Comparison of ENCODE assay signal across 18 cellular contexts in genomic region chr2:179741317-179741716, GRCh38.
DNase-seq lines count a peak whose midpoint lies in the region; ATAC-seq and TF ChIP-seq lines count a peak whose summit lies in the region.
"Had no signal": no experiment of that assay in that cellular context is flagged by ENCODE, and none has a peak within 500 bp of the region (broad histone marks: within the 10 kb centered on the region; RNA-seq: fewer than 3 reads in every experiment).

No MANE protein-coding gene starts in this region.

- H3K4me1 ChIP-seq in upper lobe of left lung: peaks cover 0 to 4% (median 1%) of the 10 kb centered on the region in 4 donors
- H3K4me1 ChIP-seq: A549 had no signal

- H3K27me3 Mint-ChIP-seq in activated CD4-positive, alpha-beta T cell treated with anti-CD3 and anti-CD28 coated beads, Interleukin-2, amount 10 ng/mL, durations not matched to agents 24 days and 14 days: peaks cover 4% of the 10 kb centered on the region

- no peaks in the 10 kb centered on the region for H3K27me3 ChIP-seq in upper lobe of left lung

- no peaks in the 10 kb centered on the region for H3K9me3 Mint-ChIP-seq in activated CD4-positive, alpha-beta T cell treated with anti-CD3 and anti-CD28 coated beads, Interleukin-2, amount 10 ng/mL, durations not matched to agents 24 days and 14 days

- no peaks in the 10 kb centered on the region for H3K9me3 ChIP-seq in upper lobe of left lung
- H3K9me3 ChIP-seq: A549 had no signal

- H3K27ac Mint-ChIP-seq in activated CD4-positive, alpha-beta T cell treated with anti-CD3 and anti-CD28 coated beads, Interleukin-2, amount 10 ng/mL, durations not matched to agents 24 days and 14 days: no peak overlapping the region

- no peaks in the 10 kb centered on the region for H3K36me3 ChIP-seq in upper lobe of left lung

- intact Hi-C loops in Right ventricle myocardium superior (cut with DNase I): no loop called here
- intact Hi-C loops in cardiac septum (cut with DNase I): no loop called here
- intact Hi-C loops in activated CD4-positive, alpha-beta T cell treated with anti-CD3 and anti-CD28 coated beads, Interleukin-2, amount 10 ng/mL, durations not matched to agents 24 days and 14 days (cut with micrococcal nuclease): no loop called here

- ATAC-seq in Right ventricle myocardium superior (ENCODE audit: poor library complexity) (peak; percentile 68), upper lobe of left lung (ENCODE audit: low FRiP score in 2 of 2) (peak in 1 of 2 donors; percentile 56)
- ATAC-seq: A549, K562, PC-3 had no signal

- H3K36me3 Mint-ChIP-seq in activated CD4-positive, alpha-beta T cell treated with anti-CD3 and anti-CD28 coated beads, Interleukin-2, amount 10 ng/mL, durations not matched to agents 24 days and 14 days (ENCODE audit: low read depth): no peaks in the 10 kb centered on the region

- no peak for DNase-seq in Right ventricle myocardium superior
- DNase-seq in cardiac septum (ENCODE audit: low spot score): no peak
- peak; percentile 66 for DNase-seq in fibroblast of gingiva (ENCODE audit: low read depth)
- DNase-seq in renal cortical epithelial cell (ENCODE audit: low read depth): peak; percentile 70
- DNase-seq in upper lobe of left lung: peak in 1 of 2 donors; percentile 32
- DNase-seq in SW 1271 (lab: John Stamatoyannopoulos, UW): no peak
- no peak for DNase-seq in activated CD4-positive, alpha-beta T cell treated with anti-CD3 and anti-CD28 coated beads, Interleukin-2, amount 10 ng/mL, durations not matched to agents 24 days and 14 days
- no peak for DNase-seq in GM19238 (ENCODE audit: insufficient read length, low spot score)
- DNase-seq: GF-D8, GOT3, NCI-H1417 treated with DMSO at 0.1 percent for 48 hours, NCI-H1930, NCI-H774, PC-3 had no signal

- no peak overlapping the region for H3K4me3 ChIP-seq in upper lobe of left lung
- H3K4me3 ChIP-seq: A549, K562 had no signal

- no peak for TF ChIP-seq CTCF in upper lobe of left lung (IDR thresholded peaks at IDR 0.05)

- H3K27ac ChIP-seq in upper lobe of left lung: peak overlapping the region in 3 of 4 donors; percentile 6 to 78 (median 72)
- H3K27ac ChIP-seq: A549, C4-2B, RWPE1 had no signal

- TF ChIP-seq POLR2A in upper lobe of left lung (IDR thresholded peaks at IDR 0.05): no peak

- TF ChIP-seq EP300 in upper lobe of left lung (IDR thresholded peaks at IDR 0.05): peak; percentile 50 to 100 (median 98)

- H3K4me1 Mint-ChIP-seq in activated CD4-positive, alpha-beta T cell treated with anti-CD3 and anti-CD28 coated beads, Interleukin-2, amount 10 ng/mL, durations not matched to agents 24 days and 14 days: no peaks in the 10 kb centered on the region

- no peak overlapping the region for H3K4me3 Mint-ChIP-seq in activated CD4-positive, alpha-beta T cell treated with anti-CD3 and anti-CD28 coated beads, Interleukin-2, amount 10 ng/mL, durations not matched to agents 24 days and 14 days

Comparison
In these comparisons a context has a peak if more than half of its experiments do, and no peak if none do; other contexts are left out.
1. DNase-seq: peak in fibroblast of gingiva (single experiment) and renal cortical epithelial cell (single experiment); none in Right ventricle myocardium superior (single experiment), cardiac septum (single experiment), SW 1271 (0 of 2), activated CD4-positive, alpha-beta T cell treated with anti-CD3 and anti-CD28 coated beads, Interleukin-2, amount 10 ng/mL, durations not matched to agents 24 days and 14 days (single experiment) and GM19238 (single experiment).